8 cellular contexts compared by ENCODE assay signal in the genomic region with DNA sequence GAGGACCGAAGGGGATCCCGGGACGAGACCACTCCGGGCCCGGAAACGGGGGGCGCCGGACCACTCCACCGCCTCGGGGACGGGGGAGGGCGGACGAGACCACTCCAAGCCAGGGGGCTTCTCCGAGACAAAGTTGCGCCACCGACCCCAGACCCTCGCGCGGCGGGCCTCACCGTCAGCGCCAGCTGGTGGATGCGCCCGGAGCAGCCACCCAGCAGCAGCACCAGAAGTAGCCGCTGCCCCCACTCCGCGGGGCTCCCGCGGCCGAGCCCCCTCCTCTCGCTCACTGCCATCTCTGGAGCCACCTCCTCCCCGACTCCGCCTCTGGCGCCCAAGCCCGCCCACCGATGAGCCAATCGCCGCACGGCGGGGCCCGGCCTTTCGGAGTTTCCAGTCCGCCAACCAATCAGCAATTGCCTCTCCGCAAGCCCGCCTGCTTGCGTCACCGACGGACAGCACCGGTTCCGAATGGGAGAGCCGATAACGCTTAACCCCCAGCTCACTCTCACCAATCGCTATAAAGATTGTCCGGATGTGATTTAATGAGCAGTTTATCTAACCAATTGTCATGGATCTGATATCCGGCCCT. TPM values are rescaled to one million over a fixed set of nuclear protein-coding genes. Genes with fewer than 3 reads are reported as not detected.
A peak's percentile ranks its signal among the peaks of the same experiment; 100 is the strongest.
DNase-seq lines count a peak whose midpoint lies in the region; ATAC-seq and TF ChIP-seq lines count a peak whose summit lies in the region.

A gene (minus strand): TSS at position 297 of the 589 bp plus-strand sequence. CDS start 4 bp downstream, at position 293.

- intact Hi-C loops in mammary epithelial cell (cut with micrococcal nuclease), result loop anchor here (2.0 to 10.0 kb wide), 4 partner anchors 19 to 313 kb away; a partner anchor contains a TSS

- peaks cover 29% of the 10 kb centered on the region for H3K4me1 ChIP-seq in mammary epithelial cell (ENCODE audit: insufficient read depth, low read length)

- peaks cover 40% of the 10 kb centered on the region for H3K79me2 ChIP-seq in mammary epithelial cell (ENCODE audit: insufficient read depth, low read length)

- H4K20me1 ChIP-seq in mammary epithelial cell (ENCODE audit: insufficient read depth, low read length), result no peaks in the 10 kb centered on the region

- peak within 1 kb of the TSS; percentile 93 for H2AFZ ChIP-seq in mammary epithelial cell (ENCODE audit: low read depth, low read length)

- peak within 1 kb of the TSS; percentile 73 for H3K4me2 ChIP-seq in mammary epithelial cell (ENCODE audit: insufficient read depth, low read depth, low read length)

- peak within 1 kb of the TSS; percentile 86 for H3K9ac ChIP-seq in mammary epithelial cell (ENCODE audit: insufficient read depth, low read length)

- CTCF ChIA-PET in mammary epithelial cell (lab: Charles Lee; ENCODE audit: low non-redundant PET), result interaction anchor here (0.6 to 0.8 kb wide), 3 partner anchors 31 to 1072 kb away, joined by 3 to 25 read pairs (median 4); no protein-coding TSS in a partner anchor

- ATAC-seq in GM18858 (IDR thresholded peaks at IDR 0.05; ENCODE audit: unreplicated experiment) (peak; percentile 39), HG03095 (IDR thresholded peaks at IDR 0.05; ENCODE audit: unreplicated experiment) (peak; percentile 49)

- no peak for TF ChIP-seq CTCF in WERI-Rb-1 (IDR thresholded peaks at IDR 0.05; ENCODE audit: low read depth, low read length)
- no peak for TF ChIP-seq CTCF in mammary epithelial cell (conservative IDR thresholded peaks at IDR 0.05 in 1 of 2, IDR thresholded peaks at IDR 0.05 in 1 of 2; ENCODE audit: extremely low read depth in 1 of 2, insufficient read depth in 1 of 2, low read depth in 1 of 2, low read length in 2 of 2)

- dilution Hi-C loops in mammary epithelial cell (cut with HindIII; ENCODE audit: low sequenced_read_pairs), result no loop called here

- in situ Hi-C loops in mammary epithelial cell (cut with MboI; ENCODE audit: low sequenced_read_pairs in 2 of 2), result loop anchor here in 1 of 2 donors (10.0 kb wide), 1 partner anchor 223 kb away; no protein-coding TSS in a partner anchor

- DNase-seq in A172 (ENCODE audit: low spot score) (peak; percentile 100), NCI-H2196 treated with DMSO at 0.1 percent for 48 hours (lab: John Stamatoyannopoulos, UW; ENCODE audit: unreplicated experiment) (peak; percentile 99), WERI-Rb-1 (peak; percentile 99), mammary epithelial cell (peak; percentile 100)

- H3K36me3 ChIP-seq in WERI-Rb-1 (peaks cover 4% of the 10 kb centered on the region; the same call in 1 of the 2 replicates), mammary epithelial cell (ENCODE audit: insufficient read depth, low read length) (peaks cover 2% of the 10 kb centered on the region)

- no TSS peak for BruUV-seq in mammary epithelial cell (replicated peaks; lab: Mats Ljungman, UMichigan)

- H3K9me3 ChIP-seq in WERI-Rb-1 (ENCODE audit: severe bottlenecking) (no peaks in the 10 kb centered on the region), mammary epithelial cell (replicated peaks; ENCODE audit: insufficient read depth, low read length) (no peaks in the 10 kb centered on the region), iPS-18c (ENCODE audit: control insufficient read depth, insufficient read depth, low read length) (no peaks in the 10 kb centered on the region)

- H3K27me3 ChIP-seq in WERI-Rb-1 (ENCODE audit: insufficient read depth, low read depth, severe bottlenecking) (no peaks in the 10 kb centered on the region), mammary epithelial cell (ENCODE audit: insufficient read depth, low read length) (no peaks in the 10 kb centered on the region)

- H3K27ac ChIP-seq in WERI-Rb-1 (peak within 1 kb of the TSS; percentile 100), mammary epithelial cell (ENCODE audit: insufficient read depth, low read depth, low read length) (peak within 1 kb of the TSS; percentile 80), skin epidermis (peak within 1 kb of the TSS; percentile 91 to 99 (median 96))

- 1% methylated on average over 14 of the region's 55 CpGs for WGBS in mammary epithelial cell (ENCODE audit: low coverage, missing lambda C conversion rate)

- H3K4me3 ChIP-seq in WERI-Rb-1 (ENCODE audit: low read depth, low read length) (peak within 1 kb of the TSS; percentile 95), mammary epithelial cell (replicated peaks in 1 of 3; ENCODE audit: insufficient read depth in 1 of 3, low read depth in 2 of 3, low read length in 3 of 3) (peak within 1 kb of the TSS; percentile 74 to 99 (median 83)), iPS-18c (ENCODE audit: insufficient read depth, low read depth, low read length) (peak within 1 kb of the TSS; percentile 75), skin epidermis (peak within 1 kb of the TSS; percentile 61 to 89 (median 79))

RNA-seq across cellular contexts. Expression of the gene that starts here (rescaled TPM):
- total RNA-seq in A172 (2014; rRNA removed; shearing (Covaris generic)), result 57.8 and 62.3 TPM in 2 replicates
- 10 to 100 TPM; 50.2 to 95.9 TPM for total RNA-seq in mammary epithelial cell
- polyA plus RNA-seq in mammary epithelial cell, result 75.9 TPM
- polyA minus RNA-seq in mammary epithelial cell, result 230 TPM

Comparison
In these comparisons a context has a peak if more than half of its experiments do, and no peak if none do; other contexts are left out.
1. Peak in every context shown above with its lines: DNase-seq, ATAC-seq, H3K4me3 ChIP-seq and H3K27ac ChIP-seq.